In genomic region chr3:40379674-40380306, GRCh38 we compare ENCODE assay signal across 26 cellular contexts. TPM values are rescaled to one million over a fixed set of nuclear protein-coding genes. Genes with fewer than 3 reads are reported as not detected.
"Had no signal": no experiment of that assay in that cellular context is flagged by ENCODE, and none has a peak within 500 bp of the region (broad histone marks: within the 10 kb centered on the region; RNA-seq: fewer than 3 reads in every experiment).

No MANE protein-coding gene starts in this region.

- H2AFZ ChIP-seq: neural progenitor cell had no signal

- H3K9ac ChIP-seq: neural progenitor cell had no signal

- H3K9me3 ChIP-seq: left lung, thoracic aorta, uterus had no signal

- H3K4me3 ChIP-seq: breast epithelium, heart right ventricle, left lung, lung, neural progenitor cell, spleen, thoracic aorta, uterus had no signal

- H3K4me1 ChIP-seq: breast epithelium, heart right ventricle, left lung, neural progenitor cell, spleen, uterus had no signal

- DNase-seq: activated B cell treated with CpG ODN at 0.5 μM for 24 hours; activated CD8-positive, alpha-beta memory T cell treated with anti-CD3 and anti-CD28 coated beads, Interleukin-2, amount 50 U/mL, for 4 hours; activated naive CD4-positive, alpha-beta T cell; activated T-cell treated with anti-CD3 and anti-CD28 coated beads, Interleukin-2, amount 50 U/mL, for 1 hour; central memory CD4-positive, alpha-beta T cell; foreskin melanocyte; heart right ventricle; left lung; mesendoderm; natural killer cell; right cardiac atrium; spleen; stimulated activated naive CD4-positive, alpha-beta T cell treated with Interleukin-2 at 50 U/mL for 16 hours; T-helper 17 cell; T1000; uterus had no signal

- H3K4me3 Mint-ChIP-seq: activated B cell treated with CpG ODN at 0.5 μM for 24 hours, natural killer cell, neural progenitor cell, T-helper 17 cell, type B pancreatic cell had no signal

- H3K27ac Mint-ChIP-seq: activated B cell treated with CpG ODN at 0.5 μM for 24 hours; activated T-helper 2 cell treated with anti-CD3 and anti-CD28 coated beads, Interferon-gamma antibody, Interleukin-2, Interleukin-4, amounts not matched to agents 10 μg/mL and 5 μg/mL and 100 μg/mL, durations not matched to agents 14 hours and 24 hours and 36 hours; natural killer cell; neural progenitor cell; T-helper 17 cell; type B pancreatic cell had no signal

- H3K4me2 ChIP-seq: neural progenitor cell had no signal

- H3K36me3 ChIP-seq: breast epithelium, heart right ventricle, left lung, neural progenitor cell, spleen, thoracic aorta, uterus had no signal

- H3K9me3 Mint-ChIP-seq: type B pancreatic cell had no signal

- ATAC-seq: esophagus mucosa, heart right ventricle, left lung, right cardiac atrium, SK-N-SH treated with all-trans-retinoic acid at 6 μM for 48 hours, T-helper 17 cell had no signal

- H3K27ac ChIP-seq: breast epithelium, heart right ventricle, left lung, neural progenitor cell, spleen, thoracic aorta, uterus had no signal

- H3K4me1 Mint-ChIP-seq: activated B cell treated with CpG ODN at 0.5 μM for 24 hours, natural killer cell, T-helper 17 cell had no signal

- H3K27me3 Mint-ChIP-seq: T-helper 17 cell had no signal

- H3K27me3 ChIP-seq: breast epithelium, heart right ventricle, left lung, neural progenitor cell, spleen, uterus had no signal

- H3K36me3 Mint-ChIP-seq: natural killer cell, neural progenitor cell, type B pancreatic cell had no signal

RNA-seq across cellular contexts. Expression of gene ENTPD3, which starts 7.2 kb away (rescaled TPM):
- total RNA-seq: activated B cell treated with CpG ODN at 0.5 μM for 24 hours; activated CD8-positive, alpha-beta memory T cell treated with anti-CD3 and anti-CD28 coated beads for 36 hours; activated T-helper 2 cell treated with anti-CD3 and anti-CD28 coated beads, Interferon-gamma antibody, Interleukin-2, Interleukin-4, amounts not matched to agents 10 μg/mL and 5 μg/mL and 100 μg/mL, durations not matched to agents 14 hours and 24 hours and 36 hours; glomerular endothelial cell; natural killer cell; T-helper 17 cell had no signal
